ENCODE assay signal across 23 cellular contexts in genomic region chr13:59000770-59001169, GRCh38.
"Had no signal": no experiment of that assay in that cellular context is flagged by ENCODE, and none has a peak within 500 bp of the region (broad histone marks: within the 10 kb centered on the region; RNA-seq: fewer than 3 reads in every experiment).

No MANE protein-coding gene starts in this region.

- DNase-seq: activated CD4-positive, alpha-beta memory T cell treated with anti-CD3 and anti-CD28 coated beads, Interleukin-2, amount 10 ng/mL, durations not matched to agents 7 days and 5 days; activated CD4-positive, alpha-beta T cell treated with anti-CD3 and anti-CD28 coated beads for 1 hour; activated CD4-positive, alpha-beta T cell treated with anti-CD3 and anti-CD28 coated beads, Interleukin-2, amount 10 ng/mL, durations not matched to agents 7 days and 5 days; activated CD8-positive, alpha-beta memory T cell treated with anti-CD3 and anti-CD28 coated beads, Interleukin-2, amount 50 U/mL, for 48 hours; activated gamma-delta T cell treated with Interleukin-2 at 50 U/mL for 16 hours; activated naive CD8-positive, alpha-beta T cell treated with anti-CD3 and anti-CD28 coated beads, Interleukin-2, amount 50 U/mL, for 24 hours; activated T-cell treated with anti-CD3 and anti-CD28 coated beads, Interleukin-2, amount 50 U/mL, for 24 hours; cerebellar nuclear complex; effector memory CD8-positive, alpha-beta T cell; erythroblast; gastrocnemius medialis; midbrain; naive thymus-derived CD4-positive, alpha-beta T cell; nucleus accumbens; psoas muscle; right cardiac atrium; spleen; stimulated activated naive CD4-positive, alpha-beta T cell; testis; transverse colon had no signal

- H3K27ac ChIP-seq: coronary artery, gastrocnemius medialis, hepatocyte, parathyroid adenoma, psoas muscle, spleen, testis, transverse colon had no signal

- H3K9me3 ChIP-seq: gastrocnemius medialis, psoas muscle, testis, transverse colon had no signal

- H3K27me3 ChIP-seq: gastrocnemius medialis, hepatocyte, spleen, testis, transverse colon had no signal

- H3K4me1 ChIP-seq: gastrocnemius medialis, parathyroid adenoma, psoas muscle, spleen, testis, transverse colon had no signal

- H3K4me3 ChIP-seq: coronary artery, gastrocnemius medialis, hepatocyte, psoas muscle, spleen, testis, transverse colon had no signal

- H3K36me3 ChIP-seq: gastrocnemius medialis, spleen, transverse colon had no signal
